1 cellular context compared by ENCODE assay signal in the genomic region with DNA sequence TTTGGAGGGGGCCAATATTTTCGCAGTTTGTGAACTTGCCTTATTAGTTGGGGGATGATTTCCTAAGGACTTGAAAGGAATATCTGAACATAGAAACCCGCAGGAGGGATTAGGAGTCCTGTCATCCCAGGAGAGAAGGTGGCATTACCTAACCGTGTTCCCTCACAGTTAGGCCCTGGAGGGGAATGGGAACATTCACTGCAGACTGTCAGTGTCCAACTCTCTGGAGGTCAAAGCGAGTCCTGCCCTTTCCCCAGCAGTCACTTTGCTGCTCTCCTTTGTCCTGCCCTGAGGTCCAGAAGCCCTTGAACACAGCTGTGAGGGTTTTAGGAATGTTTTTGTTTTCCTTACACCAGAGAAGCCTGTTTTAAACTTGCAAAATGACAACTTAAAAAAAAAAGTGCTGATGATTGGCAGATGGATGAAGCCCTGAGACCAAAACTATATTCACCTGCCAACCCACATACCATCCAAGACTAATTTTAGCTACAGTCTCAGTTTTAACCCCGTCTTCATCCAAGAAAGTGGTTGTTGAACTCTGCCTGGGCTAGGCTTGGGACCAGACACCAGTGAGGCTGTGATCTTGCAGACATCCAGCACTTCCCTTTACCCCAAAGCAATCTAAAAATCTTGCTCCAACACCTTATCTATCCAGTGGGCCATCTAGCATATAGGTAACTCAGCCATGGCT.
TF ChIP-seq lines count a peak whose summit lies in the region.

No MANE protein-coding gene starts in this region.

TF ChIP-seq in H1, 55 proteins besides CTCF, POLR2A, EP300 and RAD21:
- no peak for TF ChIP-seq CEBPB (IDR thresholded peaks at IDR 0.05; ENCODE audit: low read depth, low read length)
- no peak for TF ChIP-seq CHD1 (IDR thresholded peaks at IDR 0.05; ENCODE audit: low read depth, low read length)
- TF ChIP-seq SRF (IDR thresholded peaks at IDR 0.05; ENCODE audit: low read depth, low read length), result no peak
- TF ChIP-seq CBX5 (IDR thresholded peaks at IDR 0.05; ENCODE audit: low read depth, low read length), result no peak
TF ChIP-seq in H1: peak in this region for 0.
